18 cellular contexts compared by ENCODE assay signal in genomic region chr17:4186244-4186920, GRCh38. TPM values are rescaled to one million over a fixed set of nuclear protein-coding genes. Genes with fewer than 3 reads are reported as not detected.
DNase-seq lines count a peak whose midpoint lies in the region; ATAC-seq and TF ChIP-seq lines count a peak whose summit lies in the region.
"Had no signal": no experiment of that assay in that cellular context is flagged by ENCODE, and none has a peak within 500 bp of the region (broad histone marks: within the 10 kb centered on the region; RNA-seq: fewer than 3 reads in every experiment).

No MANE protein-coding gene starts in this region.

- H3K9me3 ChIP-seq in HEK293 (ENCODE audit: control insufficient read depth, insufficient read depth, low read depth, low read length) = no peaks in the 10 kb centered on the region
- H3K9me3 ChIP-seq in right cardiac atrium (ENCODE audit: control insufficient read depth, low read length) = no peaks in the 10 kb centered on the region
- H3K9me3 ChIP-seq: MG63 had no signal

- CTCF ChIA-PET in HEK293 (lab: Yijun Ruan, JAX) = interaction anchor here (0.5 to 1.1 kb wide), 5 partner anchors 12 to 479 kb away, joined by 3 to 8 read pairs (median 3); no protein-coding TSS in a partner anchor

- H3K27me3 Mint-ChIP-seq in chondrocyte (ENCODE audit: low read depth) = no peaks in the 10 kb centered on the region

- intact Hi-C loops in dorsolateral prefrontal cortex (cut with DNase I) (no loop called here), right cardiac atrium (cut with DNase I) (no loop called here)

- ATAC-seq in right cardiac atrium (peak; percentile 87 to 91), HG03354 (IDR thresholded peaks at IDR 0.05; ENCODE audit: poor library complexity, severe bottlenecking, unreplicated experiment) (no peak)
- ATAC-seq: HCT116, natural killer cell had no signal

- no peak overlapping the region for H3K27ac Mint-ChIP-seq in chondrocyte (ENCODE audit: unreplicated experiment)
- H3K27ac Mint-ChIP-seq: natural killer cell had no signal

- H3K9me3 Mint-ChIP-seq in chondrocyte (ENCODE audit: low read depth) = no peaks in the 10 kb centered on the region
- H3K9me3 Mint-ChIP-seq: natural killer cell had no signal

- DNase-seq in dorsolateral prefrontal cortex = no peak
- peak in 2 of 3 donors; percentile 48 to 73 for DNase-seq in right cardiac atrium
- peak; percentile 58 for DNase-seq in putamen (ENCODE audit: low spot score)
- DNase-seq in AG08395 (ENCODE audit: low spot score) = no peak
- no peak for DNase-seq in occipital lobe (lab: John Stamatoyannopoulos, UW)
- no peak for DNase-seq in chondrocyte (ENCODE audit: low spot score)
- DNase-seq: activated effector memory CD4-positive, alpha-beta T cell treated with Interleukin-2 at 50 U/mL for 16 hours; DMS153; effector CD4-positive, alpha-beta T cell; glutamatergic neuron; MG63; natural killer cell; NCI-H82; RPMI8226; T-helper 9 cell had no signal

- peaks cover 36 to 96% of the 10 kb centered on the region in 2 experiments for H3K36me3 ChIP-seq in HEK293 (ENCODE audit: control insufficient read depth in 2 of 2, insufficient read depth in 1 of 2, low read length in 2 of 2)

- POLR2A ChIA-PET in HEK293 (lab: Yijun Ruan, JAX) = interaction anchor here (0.6 kb wide), 1 partner anchor 80 kb away, joined by 3 read pairs; no protein-coding TSS in a partner anchor

- no peak overlapping the region for H3K4me3 Mint-ChIP-seq in chondrocyte (ENCODE audit: unreplicated experiment)
- H3K4me3 Mint-ChIP-seq: natural killer cell had no signal

- no peak overlapping the region for H3K4me3 ChIP-seq in HEK293 (ENCODE audit: low read depth, low read length)
- peak overlapping the region in 1 of 59 donors; percentile 0 for H3K4me3 ChIP-seq in dorsolateral prefrontal cortex
- H3K4me3 ChIP-seq in right cardiac atrium (ENCODE audit: low read length) = no peak overlapping the region
- H3K4me3 ChIP-seq: MG63 had no signal

- WGBS in right cardiac atrium = 49% methylated on average over 9 of the region's 9 CpGs

- no peak for TF ChIP-seq CTCF in HEK293 (tag by site-specific recombination; IDR thresholded peaks at IDR 0.05)
- TF ChIP-seq CTCF in dorsolateral prefrontal cortex (IDR thresholded peaks at IDR 0.05 in 54 of 56, conservative IDR thresholded peaks at IDR 0.05 in 2 of 56; ENCODE audit: low read depth in 1 of 56, partially characterized antibody in 56 of 56) = no peak
- TF ChIP-seq CTCF in chondrocyte (IDR thresholded peaks at IDR 0.05) = no peak

- H3K36me3 Mint-ChIP-seq in chondrocyte (ENCODE audit: low read depth) = peaks cover 27% of the 10 kb centered on the region

- H3K27ac ChIP-seq in HEK293 (ENCODE audit: extremely low read depth, low read depth, low read length) (no peak overlapping the region), dorsolateral prefrontal cortex (peak overlapping the region in 34 of 59 donors; percentile 4 to 74 (median 39)), right cardiac atrium (ENCODE audit: low read length) (no peak overlapping the region)

- H3K4me1 Mint-ChIP-seq in chondrocyte (ENCODE audit: low read depth) = peaks cover 8% of the 10 kb centered on the region

- H3K4me1 ChIP-seq in HEK293 (ENCODE audit: control insufficient read depth, insufficient read depth, low read length) (no peaks in the 10 kb centered on the region), right cardiac atrium (ENCODE audit: control insufficient read depth, insufficient read depth, low read length) (no peaks in the 10 kb centered on the region)

- H3K27me3 ChIP-seq in dorsolateral prefrontal cortex (no peaks in the 10 kb centered on the region), right cardiac atrium (ENCODE audit: control insufficient read depth, insufficient read depth) (no peaks in the 10 kb centered on the region)
- H3K27me3 ChIP-seq: MG63 had no signal

TF ChIP-seq in HEK293, 187 proteins besides CTCF, POLR2A, EP300 and RAD21 (continues in another document):
- TF ChIP-seq SCRT2 (tag by site-specific recombination; IDR thresholded peaks at IDR 0.05) = no peak
- TF ChIP-seq ZNF114 (tag by site-specific recombination; IDR thresholded peaks at IDR 0.05) = no peak
- TF ChIP-seq ZNF624 (tag by site-specific recombination; IDR thresholded peaks at IDR 0.05) = no peak
- TF ChIP-seq WT1 (tag by site-specific recombination; IDR thresholded peaks at IDR 0.05) = peak; percentile 50
- TF ChIP-seq KLF8 (tag by site-specific recombination; IDR thresholded peaks at IDR 0.05) = no peak
- TF ChIP-seq ZBTB10 (tag by site-specific recombination; IDR thresholded peaks at IDR 0.05) = no peak
- no peak for TF ChIP-seq YY1 (tag by site-specific recombination; IDR thresholded peaks at IDR 0.05)
- no peak for TF ChIP-seq ZNF580 (tag by site-specific recombination; IDR thresholded peaks at IDR 0.05)
- no peak for TF ChIP-seq ZNF350 (tag by site-specific recombination; IDR thresholded peaks at IDR 0.05)
- TF ChIP-seq GLIS1 (tag by site-specific recombination; IDR thresholded peaks at IDR 0.05) = no peak
- TF ChIP-seq ZNF175 (tag by site-specific recombination; IDR thresholded peaks at IDR 0.05) = no peak
- no peak for TF ChIP-seq KLF16 (tag by site-specific recombination; IDR thresholded peaks at IDR 0.05)
- TF ChIP-seq ZFHX2 (tag by site-specific recombination; conservative IDR thresholded peaks at IDR 0.05) = peak; percentile 65
- TF ChIP-seq ZNF518A (tag by site-specific recombination; conservative IDR thresholded peaks at IDR 0.05; ENCODE audit: low read depth) = no peak

RNA-seq across cellular contexts. Expression of gene CYB5D2, which starts 43.4 kb away (rescaled TPM):
- total RNA-seq in dorsolateral prefrontal cortex (10 to 100 TPM; 22.6 to 49.4 (median 36.3) TPM), right cardiac atrium (10 to 100 TPM; 11.2 to 17.0 (median 12.8) TPM), occipital lobe (26.2 TPM), chondrocyte (15.3 to 26.7 TPM (median 18.3 TPM) in 3 replicates)
- polyA plus RNA-seq in right cardiac atrium = 22.3 TPM

RNA-seq across cellular contexts. Expression of gene ZZEF1, which starts 43.6 kb away (rescaled TPM):
- total RNA-seq in dorsolateral prefrontal cortex (10 to 100 TPM; 44.1 to 90.3 (median 67.7) TPM), right cardiac atrium (10 to 100 TPM; 29.1 to 37.5 (median 32.7) TPM), occipital lobe (44.5 TPM), chondrocyte (30.8 to 46.5 TPM (median 33.0 TPM) in 3 replicates)
- 15.2 TPM for polyA plus RNA-seq in right cardiac atrium

Comparison
In these comparisons a context has a peak if more than half of its experiments do, and no peak if none do; other contexts are left out.
1. H3K27ac ChIP-seq: peak in dorsolateral prefrontal cortex (34 of 59); none in HEK293 (single experiment) and right cardiac atrium (single experiment).
2. DNase-seq: peak in right cardiac atrium (2 of 3) and putamen (single experiment); none in dorsolateral prefrontal cortex (0 of 10), AG08395 (single experiment), occipital lobe (single experiment) and chondrocyte (single experiment).